21 cellular contexts compared by ENCODE assay signal in genomic region chr16:67397451-67397801, GRCh38. TPM values are rescaled to one million over a fixed set of nuclear protein-coding genes. Genes with fewer than 3 reads are reported as not detected.
DNase-seq lines count a peak whose midpoint lies in the region; ATAC-seq, FAIRE-seq and TF ChIP-seq lines count a peak whose summit lies in the region.
"Had no signal": no experiment of that assay in that cellular context is flagged by ENCODE, and none has a peak within 500 bp of the region (broad histone marks: within the 10 kb centered on the region; RNA-seq: fewer than 3 reads in every experiment).

No MANE protein-coding gene starts in this region.

- H3K4me3 ChIP-seq in esophagus squamous epithelium: no peak overlapping the region
- H3K4me3 ChIP-seq in HepG2 (replicated peaks in 1 of 3; ENCODE audit: insufficient read depth in 1 of 3, low read depth in 2 of 3, low read length in 3 of 3): no peak overlapping the region
- H3K4me3 ChIP-seq: cardiac muscle cell had no signal

- peak overlapping the region; percentile 50; the same call in 1 of the 2 replicates for H3K9ac ChIP-seq in HepG2 (ENCODE audit: insufficient read depth, low read depth, low read length)

- H3K4me1 Mint-ChIP-seq in CD14-positive monocyte: peaks cover 34% of the 10 kb centered on the region
- peaks cover 4% of the 10 kb centered on the region for H3K4me1 Mint-ChIP-seq in activated CD8-positive, alpha-beta T cell treated with anti-CD3 and anti-CD28 coated beads for 36 hours (ENCODE audit: low read depth)

- DNase-seq in CD14-positive monocyte (ENCODE audit: low spot score) (peak; percentile 18), esophagus squamous epithelium (lab: John Stamatoyannopoulos, UW) (no peak), HepG2 (ENCODE audit: low spot score) (no peak), sciatic nerve (ENCODE audit: low spot score) (no peak), mucosa of gallbladder (ENCODE audit: low spot score) (no peak)
- no peak for DNase-seq in activated CD8-positive, alpha-beta T cell treated with anti-CD3 and anti-CD28 coated beads for 36 hours
- no peak for DNase-seq in activated effector memory CD4-positive, alpha-beta T cell treated with anti-CD3 and anti-CD28 coated beads, Interleukin-2, amount 50 U/mL, for 16 hours
- DNase-seq: activated B cell treated with CpG ODN at 0.5 μM for 24 hours; activated CD8-positive, alpha-beta memory T cell treated with anti-CD3 and anti-CD28 coated beads, Interleukin-2, amount 50 U/mL, for 4 hours; CD8-positive, alpha-beta T cell; EL; HCEC 1CT; MV-4-11; NCI-H2081; NCI-H748 treated with DMSO at 0.1 percent for 48 hours had no signal

- H3K4me3 Mint-ChIP-seq in CD14-positive monocyte: no peak overlapping the region
- H3K4me3 Mint-ChIP-seq in activated CD8-positive, alpha-beta T cell treated with anti-CD3 and anti-CD28 coated beads for 36 hours: no peak overlapping the region
- H3K4me3 Mint-ChIP-seq: activated B cell treated with CpG ODN at 0.5 μM for 24 hours; activated naive CD4-positive, alpha-beta T cell treated with anti-CD3 and anti-CD28 coated beads, Interleukin-2, amount 50 U/mL, for 24 hours; CD8-positive, alpha-beta T cell; IgD-negative memory B cell; T-helper 1 cell treated with Interleukin-12 subunit alpha and Interleukin-12 subunit beta and Interleukin-4 antibody, amounts not matched to agents 30 μg/mL and 1 μg/mL, for 36 hours had no signal

- no peaks in the 10 kb centered on the region for H3K79me2 ChIP-seq in HepG2 (ENCODE audit: insufficient read depth, low read length)

- ATAC-seq in HepG2 (no peak), sciatic nerve (peak; percentile 14), HG03378 (IDR thresholded peaks at IDR 0.05; ENCODE audit: unreplicated experiment) (no peak)
- ATAC-seq in activated CD8-positive, alpha-beta T cell treated with anti-CD3 and anti-CD28 coated beads for 36 hours: no peak
- ATAC-seq: CD8-positive, alpha-beta T cell had no signal

- H3K4me1 ChIP-seq in esophagus squamous epithelium (peaks cover 59 to 81% (median 64%) of the 10 kb centered on the region in 3 donors), HepG2 (ENCODE audit: insufficient read depth, low read length) (peaks cover 51% of the 10 kb centered on the region)

- intact Hi-C loops in CD14-positive monocyte (cut with micrococcal nuclease): loop anchor here (5.0 kb wide), 3 partner anchors 50 to 120 kb away; partner anchors contain the start of gene PLEKHG4 (in 1 of the 2)
- intact Hi-C loops in esophagus squamous epithelium (cut with DNase I): no loop called here
- intact Hi-C loops in HepG2 (cut with micrococcal nuclease; ENCODE audit: unreplicated experiment): no loop called here
- intact Hi-C loops in sciatic nerve (cut with DNase I): no loop called here
- intact Hi-C loops in activated CD8-positive, alpha-beta T cell treated with anti-CD3 and anti-CD28 coated beads for 36 hours (cut with micrococcal nuclease): no loop called here

- TF ChIP-seq CTCF in CD14-positive monocyte (IDR thresholded peaks at IDR 0.05) (no peak), esophagus squamous epithelium (IDR thresholded peaks at IDR 0.05) (no peak), HepG2 (CRISPR knock-in tag; IDR thresholded peaks at IDR 0.05) (no peak)
- no peak for TF ChIP-seq CTCF in activated CD8-positive, alpha-beta T cell treated with anti-CD3 and anti-CD28 coated beads for 36 hours (IDR thresholded peaks at IDR 0.05)

- TF ChIP-seq EP300 in HepG2 (IDR thresholded peaks at IDR 0.05; ENCODE audit: low read depth in 2 of 2, low read length in 2 of 2) (no peak), HepG2 (CRISPR knock-in tag; IDR thresholded peaks at IDR 0.05; ENCODE audit: borderline replicate concordance) (no peak)

- TF ChIP-seq POLR2A in esophagus squamous epithelium (IDR thresholded peaks at IDR 0.05) (no peak), HepG2 (IDR thresholded peaks at IDR 0.05; ENCODE audit: insufficient read depth in 1 of 2, low read depth in 2 of 2, low read length in 2 of 2) (no peak)

- no peak for TF ChIP-seq RAD21 in HepG2 (CRISPR knock-in tag; IDR thresholded peaks at IDR 0.05)

- no peak for FAIRE-seq in HepG2 (lab: Jason Lieb, UNC)
- FAIRE-seq: endometrium had no signal

- H3K27me3 ChIP-seq in esophagus squamous epithelium (peaks cover 0 to 17% (median 0%) of the 10 kb centered on the region in 4 donors), HepG2 (ENCODE audit: control insufficient read depth in 1 of 2, insufficient read depth in 2 of 2, low read length in 2 of 2) (peaks cover 0 to 24% of the 10 kb centered on the region in 2 experiments; a peak in 3 of 5 replicates)

- H3K9me3 ChIP-seq in esophagus squamous epithelium: no peaks in the 10 kb centered on the region
- no peaks in the 10 kb centered on the region for H3K9me3 ChIP-seq in HepG2 (ENCODE audit: low read length)

- in situ Hi-C loops in HepG2 (cut with HindIII; ENCODE audit: extremely low pct_ligation_motif_present, low pct_unique_long_range_greater_than_20kb): no loop called here

- no peak overlapping the region for H3K27ac Mint-ChIP-seq in CD14-positive monocyte
- no peak overlapping the region for H3K27ac Mint-ChIP-seq in activated CD8-positive, alpha-beta T cell treated with anti-CD3 and anti-CD28 coated beads for 36 hours
- H3K27ac Mint-ChIP-seq: activated B cell treated with CpG ODN at 0.5 μM for 24 hours; activated naive CD4-positive, alpha-beta T cell treated with anti-CD3 and anti-CD28 coated beads, Interleukin-2, amount 50 U/mL, for 24 hours; CD8-positive, alpha-beta T cell; IgD-negative memory B cell; T-helper 1 cell treated with Interleukin-12 subunit alpha and Interleukin-12 subunit beta and Interleukin-4 antibody, amounts not matched to agents 30 μg/mL and 1 μg/mL, for 36 hours had no signal

- no peaks in the 10 kb centered on the region for H4K20me1 ChIP-seq in HepG2 (ENCODE audit: insufficient read depth, low read length)

- CTCF ChIA-PET in HepG2 (lab: Yijun Ruan, JAX; ENCODE audit: low intra/inter-chr PET ratio, low total read pairs): no interaction called here
- CTCF ChIA-PET in activated CD8-positive, alpha-beta T cell treated with anti-CD3 and anti-CD28 coated beads for 36 hours (lab: Charles Lee): interaction anchor here (1.1 to 1.2 kb wide), 2 partner anchors 31 to 50 kb away, joined by 3 to 4 read pairs; no protein-coding TSS in a partner anchor

- POLR2A ChIA-PET in HepG2 (lab: Yijun Ruan, JAX): no interaction called here
- POLR2A ChIA-PET in activated CD8-positive, alpha-beta T cell treated with anti-CD3 and anti-CD28 coated beads for 36 hours (lab: Charles Lee): no interaction called here

- H3K9me3 Mint-ChIP-seq in CD14-positive monocyte: peaks cover 0 to 6% (median 0%) of the 10 kb centered on the region in 7 donors
- no peaks in the 10 kb centered on the region for H3K9me3 Mint-ChIP-seq in activated CD8-positive, alpha-beta T cell treated with anti-CD3 and anti-CD28 coated beads for 36 hours
- H3K9me3 Mint-ChIP-seq: activated B cell treated with CpG ODN at 0.5 μM for 24 hours; activated naive CD4-positive, alpha-beta T cell treated with anti-CD3 and anti-CD28 coated beads, Interleukin-2, amount 50 U/mL, for 24 hours; CD8-positive, alpha-beta T cell; IgD-negative memory B cell; T-helper 1 cell treated with Interleukin-12 subunit alpha and Interleukin-12 subunit beta and Interleukin-4 antibody, amounts not matched to agents 30 μg/mL and 1 μg/mL, for 36 hours had no signal

- BruUV-seq in HepG2 (replicated peaks; lab: Mats Ljungman, UMichigan): no TSS peak

- 53% methylated on average over 3 of the region's 8 CpGs; no CpG with 5 or more reads in 1 of the 2 donors for whole genome bisulfite sequencing in esophagus squamous epithelium, 2 donors
- 40% methylated on average over 3 of the region's 8 CpGs for WGBS in HepG2 (ENCODE audit: low lambda C conversion rate)

- peaks cover 3 to 4% of the 10 kb centered on the region in 2 donors for H3K36me3 Mint-ChIP-seq in CD14-positive monocyte
- H3K36me3 Mint-ChIP-seq in activated CD8-positive, alpha-beta T cell treated with anti-CD3 and anti-CD28 coated beads for 36 hours (ENCODE audit: low read depth): no peaks in the 10 kb centered on the region
- H3K36me3 Mint-ChIP-seq: activated naive CD4-positive, alpha-beta T cell treated with anti-CD3 and anti-CD28 coated beads, Interleukin-2, amount 50 U/mL, for 24 hours; CD8-positive, alpha-beta T cell; IgD-negative memory B cell had no signal

- no peaks in the 10 kb centered on the region for H3K36me3 ChIP-seq in esophagus squamous epithelium
- no peaks in the 10 kb centered on the region for H3K36me3 ChIP-seq in HepG2 (replicated peaks in 1 of 2; ENCODE audit: control insufficient read depth in 1 of 2, insufficient read depth in 2 of 2, low read length in 2 of 2)
- H3K36me3 ChIP-seq: cardiac muscle cell had no signal

- peaks cover 11 to 43% (median 20%) of the 10 kb centered on the region in 3 donors for H3K27me3 Mint-ChIP-seq in CD14-positive monocyte (ENCODE audit: low read depth in 3 of 3)
- peaks cover 28% of the 10 kb centered on the region for H3K27me3 Mint-ChIP-seq in activated CD8-positive, alpha-beta T cell treated with anti-CD3 and anti-CD28 coated beads for 36 hours

- H2AFZ ChIP-seq in HepG2 (ENCODE audit: low read length): no peak overlapping the region

- H3K27ac ChIP-seq in esophagus squamous epithelium (peak overlapping the region; percentile 50 to 82 (median 80)), HepG2 (ENCODE audit: extremely low read length, insufficient read depth, low read length) (no peak overlapping the region)
- H3K27ac ChIP-seq: cardiac muscle cell had no signal

- no peak overlapping the region for H3K4me2 ChIP-seq in HepG2 (ENCODE audit: low read depth, low read length)

RNA-seq across cellular contexts. Expression of gene TPPP3, which starts 4.1 kb away (rescaled TPM):
- polyA plus RNA-seq in CD14-positive monocyte: 100 to 1,000 TPM in 1 of 2 donors, 10 to 100 TPM in 1; 63.1 to 123 TPM
- 10 to 100 TPM in 2 of 4 donors, 1 to 10 TPM in 2; 3.0 to 26.2 (median 8.2) TPM for total RNA-seq in esophagus squamous epithelium
- total RNA-seq in HepG2 (2016; rRNA removed; fragmentation: Illumina TruSeq; extraction: Trizol): 0.20 and 0.44 TPM in 2 replicates
- total RNA-seq in HepG2 (2016; cell fraction: cytosol; rRNA removed; fragmentation: Illumina TruSeq; extraction: Trizol; ENCODE audit: low read depth): 0.18 TPM in 1 of 2 replicates, not detected in the other
- total RNA-seq in HepG2 (2016; cell fraction: insoluble cytoplasmic fraction; rRNA removed; fragmentation: Illumina TruSeq; extraction: Trizol): 0.50 and 0.54 TPM in 2 replicates
- total RNA-seq in HepG2 (2016; cell fraction: membrane; rRNA removed; fragmentation: Illumina TruSeq; extraction: Trizol): 0.31 TPM in 1 of 2 replicates, not detected in the other
- 0.62 and 0.63 TPM in 2 replicates for total RNA-seq in HepG2 (2016; cell fraction: nucleus; rRNA removed; fragmentation: Illumina TruSeq; extraction: Trizol)
- 0.16 TPM in 1 of 2 replicates, not detected in the other for polyA plus RNA-seq in HepG2 (2011; rRNA removed)
- polyA plus RNA-seq in HepG2 (2011; cell fraction: cytosol; rRNA removed): 0.05 and 0.31 TPM in 2 replicates
- polyA plus RNA-seq in HepG2 (2011; cell fraction: nucleus; rRNA removed): 0.31 and 0.50 TPM in 2 replicates
- 0.15 and 0.69 TPM in 2 replicates for polyA plus RNA-seq in HepG2 (2012)
- polyA plus RNA-seq in HepG2 (2016; cell fraction: cytosol; fragmentation: Illumina TruSeq; extraction: Trizol; ENCODE audit: low read depth): 0.12 TPM in 1 of 2 replicates, not detected in the other
- 0.23 and 0.32 TPM in 2 replicates for polyA plus RNA-seq in HepG2 (2016; cell fraction: insoluble cytoplasmic fraction; fragmentation: Illumina TruSeq; extraction: Trizol; ENCODE audit: low read depth)
- not detected in 2 replicates for polyA plus RNA-seq in HepG2 (2016; cell fraction: membrane; fragmentation: Illumina TruSeq; extraction: Trizol; ENCODE audit: low read depth)
- polyA plus RNA-seq in HepG2 (2016; cell fraction: nucleus; fragmentation: Illumina TruSeq; extraction: Trizol; ENCODE audit: insufficient read depth, low read depth): 0.48 and 0.55 TPM in 2 replicates
- 0.38 TPM in 1 of 2 replicates, not detected in the other for polyA minus RNA-seq in HepG2 (2011; rRNA and poly(A)+ RNA removed; ENCODE audit: low replicate concordance)
- polyA minus RNA-seq in HepG2 (2011; cell fraction: cytosol; rRNA and poly(A)+ RNA removed): not detected in 2 replicates
- 0.64 TPM in 1 of 2 replicates, not detected in the other for polyA minus RNA-seq in HepG2 (2011; cell fraction: nucleus; rRNA and poly(A)+ RNA removed)
- total RNA-seq in sciatic nerve: 12.5 TPM
- total RNA-seq in mucosa of gallbladder: 12.3 TPM
- not detected for total RNA-seq in activated CD8-positive, alpha-beta T cell treated with anti-CD3 and anti-CD28 coated beads for 36 hours
- total RNA-seq: activated B cell treated with CpG ODN at 0.5 μM for 24 hours; CD8-positive, alpha-beta T cell had no signal
- polyA plus RNA-seq: IgD-negative memory B cell had no signal

RNA-seq across cellular contexts. Expression of gene ZDHHC1, which starts 18.9 kb away (rescaled TPM):
- polyA plus RNA-seq in CD14-positive monocyte: 10 to 100 TPM in 1 of 2 donors, 1 to 10 TPM in 1; 6.0 to 14.2 TPM
- 10 to 100 TPM in 1 of 4 donors, 1 to 10 TPM in 3; 2.5 to 11.1 (median 3.8) TPM for total RNA-seq in esophagus squamous epithelium
- total RNA-seq in HepG2 (2016; rRNA removed; fragmentation: Illumina TruSeq; extraction: Trizol): 0.36 and 1.1 TPM in 2 replicates
- total RNA-seq in HepG2 (2016; cell fraction: cytosol; rRNA removed; fragmentation: Illumina TruSeq; extraction: Trizol; ENCODE audit: low read depth): 1.6 and 1.9 TPM in 2 replicates
- 0.33 and 1.3 TPM in 2 replicates for total RNA-seq in HepG2 (2016; cell fraction: insoluble cytoplasmic fraction; rRNA removed; fragmentation: Illumina TruSeq; extraction: Trizol)
- 2.2 and 3.3 TPM in 2 replicates for total RNA-seq in HepG2 (2016; cell fraction: membrane; rRNA removed; fragmentation: Illumina TruSeq; extraction: Trizol)
- 0.96 and 3.2 TPM in 2 replicates for total RNA-seq in HepG2 (2016; cell fraction: nucleus; rRNA removed; fragmentation: Illumina TruSeq; extraction: Trizol)
- 0.47 and 0.51 TPM in 2 replicates for polyA plus RNA-seq in HepG2 (2011; rRNA removed)
- polyA plus RNA-seq in HepG2 (2011; cell fraction: cytosol; rRNA removed): 0.28 and 0.60 TPM in 2 replicates
- 2.1 and 2.7 TPM in 2 replicates for polyA plus RNA-seq in HepG2 (2011; cell fraction: nucleus; rRNA removed)
- polyA plus RNA-seq in HepG2 (2012): 0.36 and 1.0 TPM in 2 replicates
- 1.3 and 1.6 TPM in 2 replicates for polyA plus RNA-seq in HepG2 (2016; cell fraction: cytosol; fragmentation: Illumina TruSeq; extraction: Trizol; ENCODE audit: low read depth)
- 0.35 and 0.63 TPM in 2 replicates for polyA plus RNA-seq in HepG2 (2016; cell fraction: insoluble cytoplasmic fraction; fragmentation: Illumina TruSeq; extraction: Trizol; ENCODE audit: low read depth)
- 1.2 and 1.6 TPM in 2 replicates for polyA plus RNA-seq in HepG2 (2016; cell fraction: membrane; fragmentation: Illumina TruSeq; extraction: Trizol; ENCODE audit: low read depth)
- 1.3 and 1.4 TPM in 2 replicates for polyA plus RNA-seq in HepG2 (2016; cell fraction: nucleus; fragmentation: Illumina TruSeq; extraction: Trizol; ENCODE audit: insufficient read depth, low read depth)
- polyA minus RNA-seq in HepG2 (2011; rRNA and poly(A)+ RNA removed; ENCODE audit: low replicate concordance): 1.6 and 5.9 TPM in 2 replicates
- 0.26 TPM in 1 of 2 replicates, not detected in the other for polyA minus RNA-seq in HepG2 (2011; cell fraction: cytosol; rRNA and poly(A)+ RNA removed)
- 1.6 and 3.5 TPM in 2 replicates for polyA minus RNA-seq in HepG2 (2011; cell fraction: nucleus; rRNA and poly(A)+ RNA removed)
- 16.3 TPM for total RNA-seq in sciatic nerve
- total RNA-seq in mucosa of gallbladder: 23.2 TPM
- total RNA-seq in activated CD8-positive, alpha-beta T cell treated with anti-CD3 and anti-CD28 coated beads for 36 hours: under 1 TPM; 0.54 to 0.60 TPM
- total RNA-seq: CD8-positive, alpha-beta T cell had no signal

RNA-seq across cellular contexts. Expression of gene HSD11B2, which starts 33.5 kb away (rescaled TPM):
- polyA plus RNA-seq in CD14-positive monocyte (not detected), HepG2 (2011; rRNA removed) (8.9 and 11.9 TPM in 2 replicates)
- total RNA-seq in esophagus squamous epithelium (10 to 100 TPM in 1 of 4 donors, 1 to 10 TPM in 3; 2.1 to 13.0 (median 6.7) TPM), HepG2 (2016; rRNA removed; fragmentation: Illumina TruSeq; extraction: Trizol) (6.7 and 13.6 TPM in 2 replicates), sciatic nerve (0.53 TPM), mucosa of gallbladder (29.1 TPM)
- total RNA-seq in HepG2 (2016; cell fraction: cytosol; rRNA removed; fragmentation: Illumina TruSeq; extraction: Trizol; ENCODE audit: low read depth): 3.9 and 4.1 TPM in 2 replicates
- 5.4 and 13.4 TPM in 2 replicates for total RNA-seq in HepG2 (2016; cell fraction: insoluble cytoplasmic fraction; rRNA removed; fragmentation: Illumina TruSeq; extraction: Trizol)
- 8.8 TPM in 2 replicates for total RNA-seq in HepG2 (2016; cell fraction: membrane; rRNA removed; fragmentation: Illumina TruSeq; extraction: Trizol)
- total RNA-seq in HepG2 (2016; cell fraction: nucleus; rRNA removed; fragmentation: Illumina TruSeq; extraction: Trizol): 14.6 and 15.0 TPM in 2 replicates
- 5.3 and 6.3 TPM in 2 replicates for polyA plus RNA-seq in HepG2 (2011; cell fraction: cytosol; rRNA removed)
- 34.2 and 34.3 TPM in 2 replicates for polyA plus RNA-seq in HepG2 (2011; cell fraction: nucleus; rRNA removed)
- polyA plus RNA-seq in HepG2 (2012): 8.4 and 11.0 TPM in 2 replicates
- polyA plus RNA-seq in HepG2 (2016; cell fraction: cytosol; fragmentation: Illumina TruSeq; extraction: Trizol; ENCODE audit: low read depth): 6.5 and 9.3 TPM in 2 replicates
- polyA plus RNA-seq in HepG2 (2016; cell fraction: insoluble cytoplasmic fraction; fragmentation: Illumina TruSeq; extraction: Trizol; ENCODE audit: low read depth): 11.1 and 13.3 TPM in 2 replicates
- polyA plus RNA-seq in HepG2 (2016; cell fraction: membrane; fragmentation: Illumina TruSeq; extraction: Trizol; ENCODE audit: low read depth): 11.3 and 12.9 TPM in 2 replicates
- polyA plus RNA-seq in HepG2 (2016; cell fraction: nucleus; fragmentation: Illumina TruSeq; extraction: Trizol; ENCODE audit: insufficient read depth, low read depth): 48.6 and 52.7 TPM in 2 replicates
- polyA minus RNA-seq in HepG2 (2011; rRNA and poly(A)+ RNA removed; ENCODE audit: low replicate concordance): 3.3 and 16.4 TPM in 2 replicates
- polyA minus RNA-seq in HepG2 (2011; cell fraction: cytosol; rRNA and poly(A)+ RNA removed): 4.1 and 8.5 TPM in 2 replicates
- polyA minus RNA-seq in HepG2 (2011; cell fraction: nucleus; rRNA and poly(A)+ RNA removed): 8.7 and 11.3 TPM in 2 replicates
- 1 to 10 TPM; 1.6 to 2.3 TPM for total RNA-seq in activated CD8-positive, alpha-beta T cell treated with anti-CD3 and anti-CD28 coated beads for 36 hours
- total RNA-seq: CD8-positive, alpha-beta T cell had no signal
- polyA plus RNA-seq: IgD-negative memory B cell had no signal

Comparison
In these comparisons a context has a peak if more than half of its experiments do, and no peak if none do; other contexts are left out.
1. intact Hi-C loops: an anchor here in CD14-positive monocyte (5.0 kb wide); none called in esophagus squamous epithelium, HepG2, sciatic nerve and activated CD8-positive, alpha-beta T cell treated with anti-CD3 and anti-CD28 coated beads for 36 hours.